1 cellular context compared by ENCODE assay signal in genomic region chr6:142915129-142915697, GRCh38.
TF ChIP-seq lines count a peak whose summit lies in the region.

No MANE protein-coding gene starts in this region.

TF ChIP-seq in H1, 55 proteins besides CTCF, POLR2A, EP300 and RAD21:
- TF ChIP-seq SIN3A (conservative IDR thresholded peaks at IDR 0.05 in 1 of 2, IDR thresholded peaks at IDR 0.05 in 1 of 2; ENCODE audit: low read depth in 1 of 2, low read length in 2 of 2) (no peak), RFX5 (IDR thresholded peaks at IDR 0.05; ENCODE audit: borderline replicate concordance, low read depth, low read length) (no peak), CHD7 (IDR thresholded peaks at IDR 0.05; ENCODE audit: insufficient replicate concordance, low read length) (no peak), BACH1 (IDR thresholded peaks at IDR 0.05; ENCODE audit: low read length) (no peak), MAFK (IDR thresholded peaks at IDR 0.05; ENCODE audit: low read depth, low read length) (no peak), CHD1 (IDR thresholded peaks at IDR 0.05; ENCODE audit: low read depth, low read length) (no peak), ASH2L (IDR thresholded peaks at IDR 0.05; ENCODE audit: low read length) (no peak), BRCA1 (IDR thresholded peaks at IDR 0.05; ENCODE audit: low read depth, low read length) (no peak), PHF8 (conservative IDR thresholded peaks at IDR 0.05; ENCODE audit: low read depth, low read length) (no peak), CBX5 (IDR thresholded peaks at IDR 0.05; ENCODE audit: low read depth, low read length) (no peak), USF2 (IDR thresholded peaks at IDR 0.05; ENCODE audit: low read length) (no peak), CBX8 (IDR thresholded peaks at IDR 0.05; ENCODE audit: borderline replicate concordance, low read depth, low read length) (no peak), SP1 (IDR thresholded peaks at IDR 0.05; ENCODE audit: low read depth, low read length) (no peak), YY1 (IDR thresholded peaks at IDR 0.05; ENCODE audit: low read depth, low read length) (no peak), HDAC6 (IDR thresholded peaks at IDR 0.05; ENCODE audit: low read depth, low read length) (no peak), ZNF274 (IDR thresholded peaks at IDR 0.05; ENCODE audit: borderline replicate concordance, extremely low read depth, low read length) (no peak), MAX (IDR thresholded peaks at IDR 0.05) (no peak)
